Comparison of ENCODE assay signal across 12 cellular contexts in genomic region chr2:98704499-98705332, GRCh38. TPM values are rescaled to one million over a fixed set of nuclear protein-coding genes. Genes with fewer than 3 reads are reported as not detected.
A peak's percentile ranks its signal among the peaks of the same experiment; 100 is the strongest.
DNase-seq lines count a peak whose midpoint lies in the region; ATAC-seq and TF ChIP-seq lines count a peak whose summit lies in the region.
"Had no signal": no experiment of that assay in that cellular context is flagged by ENCODE, and none has a peak within 500 bp of the region (broad histone marks: within the 10 kb centered on the region; RNA-seq: fewer than 3 reads in every experiment).

No MANE protein-coding gene starts in this region.

- H3K9me3 Mint-ChIP-seq in T-helper 1 cell treated with Interleukin-12 subunit alpha and Interleukin-12 subunit beta and Interleukin-4 antibody, amounts not matched to agents 30 μg/mL and 1 μg/mL, for 36 hours: no peaks in the 10 kb centered on the region
- no peaks in the 10 kb centered on the region for H3K9me3 Mint-ChIP-seq in activated naive CD8-positive, alpha-beta T cell treated with anti-CD3 and anti-CD28 coated beads, Interleukin-2, amount 50 U/mL, for 24 hours
- H3K9me3 Mint-ChIP-seq in progenitor cell of endocrine pancreas (ENCODE audit: low read depth): no peaks in the 10 kb centered on the region
- H3K9me3 Mint-ChIP-seq in HFFc6: no peaks in the 10 kb centered on the region
- H3K9me3 Mint-ChIP-seq: activated T-helper 2 cell treated with anti-CD3 and anti-CD28 coated beads, Interferon-gamma antibody, Interleukin-2, Interleukin-4, amounts not matched to agents 10 μg/mL and 5 μg/mL and 100 μg/mL, durations not matched to agents 14 hours and 24 hours and 36 hours; natural killer cell had no signal

- no peak overlapping the region for H3K4me3 Mint-ChIP-seq in T-helper 1 cell treated with Interleukin-12 subunit alpha and Interleukin-12 subunit beta and Interleukin-4 antibody, amounts not matched to agents 30 μg/mL and 1 μg/mL, for 36 hours
- no peak overlapping the region for H3K4me3 Mint-ChIP-seq in activated naive CD8-positive, alpha-beta T cell treated with anti-CD3 and anti-CD28 coated beads, Interleukin-2, amount 50 U/mL, for 24 hours
- no peak overlapping the region for H3K4me3 Mint-ChIP-seq in progenitor cell of endocrine pancreas (ENCODE audit: low read depth)
- H3K4me3 Mint-ChIP-seq in HFFc6: no peak overlapping the region
- H3K4me3 Mint-ChIP-seq: natural killer cell had no signal

- peak overlapping the region; percentile 59 for H3K27ac Mint-ChIP-seq in T-helper 1 cell treated with Interleukin-12 subunit alpha and Interleukin-12 subunit beta and Interleukin-4 antibody, amounts not matched to agents 30 μg/mL and 1 μg/mL, for 36 hours
- peak overlapping the region; percentile 71 for H3K27ac Mint-ChIP-seq in activated naive CD8-positive, alpha-beta T cell treated with anti-CD3 and anti-CD28 coated beads, Interleukin-2, amount 50 U/mL, for 24 hours
- H3K27ac Mint-ChIP-seq in progenitor cell of endocrine pancreas: peak overlapping the region; percentile 87
- H3K27ac Mint-ChIP-seq in HFFc6: no peak overlapping the region; the same call in 1 of the 2 replicates
- H3K27ac Mint-ChIP-seq: activated T-helper 2 cell treated with anti-CD3 and anti-CD28 coated beads, Interferon-gamma antibody, Interleukin-2, Interleukin-4, amounts not matched to agents 10 μg/mL and 5 μg/mL and 100 μg/mL, durations not matched to agents 14 hours and 24 hours and 36 hours had no signal

- DNase-seq in T-helper 1 cell: no peak
- DNase-seq in NCI-H2196 treated with DMSO at 0.1 percent for 48 hours (lab: John Stamatoyannopoulos, UW; ENCODE audit: unreplicated experiment): peak; percentile 64
- DNase-seq in activated naive CD8-positive, alpha-beta T cell treated with anti-CD3 and anti-CD28 coated beads, Interleukin-2, amount 50 U/mL, for 24 hours: no peak
- no peak for DNase-seq in progenitor cell of endocrine pancreas (ENCODE audit: low spot score, unreplicated experiment)
- DNase-seq in activated effector memory CD4-positive, alpha-beta T cell treated with Interleukin-2 at 50 U/mL for 16 hours: no peak
- DNase-seq in HFFc6: no peak
- DNase-seq: activated CD4-positive, alpha-beta T cell treated with anti-CD3 and anti-CD28 coated beads for 1 hour; natural killer cell; NCI-H1694 treated with DMSO at 0.1 percent for 48 hours had no signal

- H3K4me1 Mint-ChIP-seq in T-helper 1 cell treated with Interleukin-12 subunit alpha and Interleukin-12 subunit beta and Interleukin-4 antibody, amounts not matched to agents 30 μg/mL and 1 μg/mL, for 36 hours (ENCODE audit: low read depth): peaks cover 43% of the 10 kb centered on the region
- H3K4me1 Mint-ChIP-seq in activated naive CD8-positive, alpha-beta T cell treated with anti-CD3 and anti-CD28 coated beads, Interleukin-2, amount 50 U/mL, for 24 hours: peaks cover 75% of the 10 kb centered on the region
- H3K4me1 Mint-ChIP-seq in progenitor cell of endocrine pancreas (ENCODE audit: low read depth) (peaks cover 33% of the 10 kb centered on the region), HFFc6 (ENCODE audit: low read depth) (0 out of 2 replicates have a peak, but pooled peaks cover 6% of the 10 kb centered on the region)

- H3K36me3 Mint-ChIP-seq in T-helper 1 cell treated with Interleukin-12 subunit alpha and Interleukin-12 subunit beta and Interleukin-4 antibody, amounts not matched to agents 30 μg/mL and 1 μg/mL, for 36 hours (ENCODE audit: low read depth): peaks cover 13% of the 10 kb centered on the region
- H3K36me3 Mint-ChIP-seq in activated naive CD8-positive, alpha-beta T cell treated with anti-CD3 and anti-CD28 coated beads, Interleukin-2, amount 50 U/mL, for 24 hours (ENCODE audit: low read depth): no peaks in the 10 kb centered on the region
- no peaks in the 10 kb centered on the region for H3K36me3 Mint-ChIP-seq in progenitor cell of endocrine pancreas (ENCODE audit: insufficient read depth)
- no peaks in the 10 kb centered on the region for H3K36me3 Mint-ChIP-seq in HFFc6 (ENCODE audit: low read depth)
- H3K36me3 Mint-ChIP-seq: natural killer cell had no signal

- no peak for ATAC-seq in activated naive CD8-positive, alpha-beta T cell treated with anti-CD3 and anti-CD28 coated beads, Interleukin-2, amount 50 U/mL, for 24 hours
- ATAC-seq in GM19328 (IDR thresholded peaks at IDR 0.05; ENCODE audit: unreplicated experiment): no peak
- ATAC-seq: natural killer cell had no signal

- H3K27me3 Mint-ChIP-seq in T-helper 1 cell treated with Interleukin-12 subunit alpha and Interleukin-12 subunit beta and Interleukin-4 antibody, amounts not matched to agents 30 μg/mL and 1 μg/mL, for 36 hours (ENCODE audit: low read depth): no peaks in the 10 kb centered on the region
- H3K27me3 Mint-ChIP-seq in activated naive CD8-positive, alpha-beta T cell treated with anti-CD3 and anti-CD28 coated beads, Interleukin-2, amount 50 U/mL, for 24 hours: no peaks in the 10 kb centered on the region
- no peaks in the 10 kb centered on the region for H3K27me3 Mint-ChIP-seq in progenitor cell of endocrine pancreas
- H3K27me3 Mint-ChIP-seq in HFFc6 (ENCODE audit: insufficient read depth): peaks cover 9% of the 10 kb centered on the region

- TF ChIP-seq CTCF in progenitor cell of endocrine pancreas (IDR thresholded peaks at IDR 0.05; ENCODE audit: unreplicated experiment) (no peak), HFFc6 (IDR thresholded peaks at IDR 0.05) (no peak)

RNA-seq across cellular contexts. Expression of gene MGAT4A, which starts 26.2 kb away (rescaled TPM):
- 33.5 and 37.6 TPM in 2 replicates for total RNA-seq in progenitor cell of endocrine pancreas
- under 1 TPM in 1 of 6 experiments, not detected in 5; 0.14 TPM for total RNA-seq in HFFc6 (2021; fragmentation: NEBNext Ultra II Directional; extraction: Animal tissue kit (Norgen Biotek cat#: 25700))

Comparison
In these comparisons a context has a peak if more than half of its experiments do, and no peak if none do; other contexts are left out.
1. RNA of gene MGAT4A, which starts 26.2 kb away (total RNA-seq): 33.5 to 37.6 TPM in progenitor cell of endocrine pancreas; 0.14 TPM in HFFc6; every median in the first group is over 10 times any median in the second.